In the genomic region with DNA sequence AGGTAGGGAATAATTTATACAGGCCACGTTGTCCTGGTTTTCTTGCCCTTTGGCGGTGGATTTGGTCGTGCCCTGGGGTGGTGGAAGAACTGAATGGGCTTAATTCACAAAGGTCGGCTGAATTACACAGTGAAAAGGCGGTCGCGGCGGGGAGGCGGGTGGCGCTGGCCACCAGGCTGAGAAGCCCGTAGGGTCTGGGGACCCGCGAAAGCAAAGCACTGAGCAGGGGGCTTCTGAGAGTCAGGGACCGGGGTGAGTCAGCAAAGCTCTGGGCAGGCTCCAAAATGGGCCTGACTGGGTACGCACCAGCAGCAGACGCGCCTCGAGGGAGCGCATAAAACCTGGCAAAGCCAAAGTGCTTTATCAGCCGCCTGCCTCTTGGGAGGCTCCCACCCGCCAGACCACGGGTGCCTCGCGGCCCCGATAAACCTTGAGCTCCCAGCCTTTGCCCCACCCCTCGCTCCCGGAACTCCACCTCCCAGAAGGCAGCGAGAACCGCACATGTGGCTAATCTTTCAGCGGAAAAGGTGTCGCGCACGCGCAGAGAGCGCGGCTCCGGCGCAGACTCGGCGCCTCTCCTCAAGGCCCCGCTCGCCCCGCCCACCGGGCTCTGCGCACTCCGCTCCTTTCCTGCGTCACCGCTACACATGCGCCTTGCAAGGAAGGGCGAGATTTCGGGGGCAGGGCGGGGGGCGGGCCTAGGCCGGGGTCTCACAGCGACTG, we compare ENCODE assay signal across 8 cellular contexts. TPM values are rescaled to one million over a fixed set of nuclear protein-coding genes. Genes with fewer than 3 reads are reported as not detected.
DNase-seq lines count a peak whose midpoint lies in the region; ATAC-seq and TF ChIP-seq lines count a peak whose summit lies in the region.

No MANE protein-coding gene starts in this region.

- WGBS in right lobe of liver (ENCODE audit: insufficient coverage, low coverage, low lambda C conversion rate, missing lambda C conversion rate), result under 1% methylated on average over 21 of the region's 55 CpGs

- no peaks in the 10 kb centered on the region for H3K27me3 Mint-ChIP-seq in activated CD4-positive, alpha-beta memory T cell treated with anti-CD3 and anti-CD28 coated beads for 36 hours

- intact Hi-C loops in activated CD4-positive, alpha-beta memory T cell treated with anti-CD3 and anti-CD28 coated beads for 36 hours (cut with micrococcal nuclease), result loop anchor here (1.0 to 2.0 kb wide), 6 partner anchors 11 to 177 kb away; a partner anchor contains a TSS
- intact Hi-C loops in dorsolateral prefrontal cortex (cut with DNase I) (loop anchor here (1.0 to 5.0 kb wide), 7 partner anchors 11 to 112 kb away; a partner anchor contains a TSS), right lobe of liver (cut with DNase I) (no loop called here)

- H3K36me3 Mint-ChIP-seq in activated CD4-positive, alpha-beta memory T cell treated with anti-CD3 and anti-CD28 coated beads for 36 hours, result peaks cover 51% of the 10 kb centered on the region

- CTCF ChIA-PET in activated CD4-positive, alpha-beta memory T cell treated with anti-CD3 and anti-CD28 coated beads for 36 hours (lab: Charles Lee), result interaction anchor here (0.7 to 2.3 kb wide), 4 partner anchors 41 to 177 kb away, joined by 3 to 5 read pairs (median 4); a partner anchor contains a TSS

- H3K4me3 ChIP-seq in dorsolateral prefrontal cortex (peak overlapping the region; percentile 62 to 100 (median 96)), right lobe of liver (peak overlapping the region; percentile 94 to 97 (median 96))

- no peak for TF ChIP-seq POLR2A in right lobe of liver (IDR thresholded peaks at IDR 0.05)

- DNase-seq in CD1c-positive myeloid dendritic cell (ENCODE audit: extremely low spot score), result peak; percentile 100
- peak; percentile 100 for DNase-seq in NCI-H774 (lab: John Stamatoyannopoulos, UW)
- peak; percentile 99 for DNase-seq in activated CD4-positive, alpha-beta memory T cell treated with anti-CD3 and anti-CD28 coated beads for 36 hours
- peak; percentile 97 to 99 (median 98) for DNase-seq in dorsolateral prefrontal cortex
- DNase-seq in right lobe of liver, result peak; percentile 99 to 100 (median 99)
- peak; percentile 99 for DNase-seq in stimulated activated CD4-positive, alpha-beta T cell treated with anti-CD3 and anti-CD28 coated beads, Interleukin-4, amount 100 ng/mL, for 24 hours

- peaks cover 19 to 64% (median 44%) of the 10 kb centered on the region in 4 donors for H3K36me3 ChIP-seq in right lobe of liver

- peak overlapping the region; percentile 92 for H3K27ac Mint-ChIP-seq in activated CD4-positive, alpha-beta memory T cell treated with anti-CD3 and anti-CD28 coated beads for 36 hours

- peaks cover 29% of the 10 kb centered on the region for H3K4me1 Mint-ChIP-seq in activated CD4-positive, alpha-beta memory T cell treated with anti-CD3 and anti-CD28 coated beads for 36 hours (ENCODE audit: low read depth)

- peak overlapping the region; percentile 48 to 96 (median 89) for H3K27ac ChIP-seq in dorsolateral prefrontal cortex
- H3K27ac ChIP-seq in right lobe of liver, result peak overlapping the region; percentile 72 to 88 (median 85)

- peak in 23 of 56 donors; percentile 3 to 46 (median 23) for TF ChIP-seq CTCF in dorsolateral prefrontal cortex (IDR thresholded peaks at IDR 0.05 in 54 of 56, conservative IDR thresholded peaks at IDR 0.05 in 2 of 56; ENCODE audit: low read depth in 1 of 56, partially characterized antibody in 56 of 56)
- TF ChIP-seq CTCF in right lobe of liver (IDR thresholded peaks at IDR 0.05), result no peak

- peaks cover 0 to 15% (median 0%) of the 10 kb centered on the region in 4 donors for H3K4me1 ChIP-seq in right lobe of liver

- peak overlapping the region; percentile 96 for H3K4me3 Mint-ChIP-seq in activated CD4-positive, alpha-beta memory T cell treated with anti-CD3 and anti-CD28 coated beads for 36 hours

- H3K27me3 ChIP-seq in dorsolateral prefrontal cortex, result no peaks in the 10 kb centered on the region
- H3K27me3 ChIP-seq in right lobe of liver, result no peaks in the 10 kb centered on the region

- POLR2A ChIA-PET in activated CD4-positive, alpha-beta memory T cell treated with anti-CD3 and anti-CD28 coated beads for 36 hours (lab: Charles Lee), result interaction anchor here (0.6 to 1.9 kb wide), 5 partner anchors 11 to 150 kb away, joined by 3 to 6 read pairs (median 4); a partner anchor contains a TSS

- no peaks in the 10 kb centered on the region for H3K9me3 Mint-ChIP-seq in activated CD4-positive, alpha-beta memory T cell treated with anti-CD3 and anti-CD28 coated beads for 36 hours

- H3K9me3 ChIP-seq in right lobe of liver, result no peaks in the 10 kb centered on the region

- ATAC-seq in GM19438 (IDR thresholded peaks at IDR 0.05; ENCODE audit: low read depth, unreplicated experiment), result peak; percentile 88
- ATAC-seq in HG03571 (IDR thresholded peaks at IDR 0.05; ENCODE audit: unreplicated experiment), result peak; percentile 88
- peak; percentile 93 to 97 (median 96) for ATAC-seq in right lobe of liver

RNA-seq across cellular contexts. Expression of a gene that starts 0.4 kb away (rescaled TPM):
- 10 to 100 TPM; 41.2 to 48.7 TPM for total RNA-seq in activated CD4-positive, alpha-beta memory T cell treated with anti-CD3 and anti-CD28 coated beads for 36 hours
- total RNA-seq in dorsolateral prefrontal cortex (100 to 1,000 TPM in 54 of 120 experiments, 10 to 100 TPM in 66; 72.1 to 140 (median 98.1) TPM), right lobe of liver (10 to 100 TPM; 33.7 to 40.6 (median 38.5) TPM)

RNA-seq across cellular contexts. Expression of a gene that starts 11.0 kb away (rescaled TPM):
- total RNA-seq in activated CD4-positive, alpha-beta memory T cell treated with anti-CD3 and anti-CD28 coated beads for 36 hours, result 100 to 1,000 TPM; 218 to 221 TPM
- total RNA-seq in dorsolateral prefrontal cortex (100 to 1,000 TPM; 297 to 743 (median 543) TPM), right lobe of liver (100 to 1,000 TPM in 4 of 6 experiments, 10 to 100 TPM in 2; 87.4 to 119 (median 105) TPM)

RNA-seq across cellular contexts. Expression of a gene that starts 30.4 kb away (rescaled TPM):
- total RNA-seq in activated CD4-positive, alpha-beta memory T cell treated with anti-CD3 and anti-CD28 coated beads for 36 hours, result 10 to 100 TPM; 28.5 to 32.4 TPM
- total RNA-seq in dorsolateral prefrontal cortex (10 to 100 TPM; 48.6 to 82.7 (median 65.1) TPM), right lobe of liver (10 to 100 TPM; 18.9 to 28.1 (median 21.8) TPM)

RNA-seq across cellular contexts. Expression of a gene that starts 43.8 kb away (rescaled TPM):
- total RNA-seq in activated CD4-positive, alpha-beta memory T cell treated with anti-CD3 and anti-CD28 coated beads for 36 hours, result not detected
- total RNA-seq in dorsolateral prefrontal cortex, result 100 to 1,000 TPM in 1 of 120 experiments, 10 to 100 TPM in 119; 22.0 to 127 (median 48.6) TPM
- under 1 TPM in 3 of 6 experiments, not detected in 3; 0.21 to 0.59 (median 0.25) TPM for total RNA-seq in right lobe of liver

RNA-seq across cellular contexts. Expression of a gene that starts 50.5 kb away (rescaled TPM):
- 10 to 100 TPM; 49.6 to 51.5 TPM for total RNA-seq in activated CD4-positive, alpha-beta memory T cell treated with anti-CD3 and anti-CD28 coated beads for 36 hours
- 10 to 100 TPM; 35.0 to 63.0 (median 44.9) TPM for total RNA-seq in dorsolateral prefrontal cortex
- total RNA-seq in right lobe of liver, result 10 to 100 TPM; 16.7 to 25.6 (median 20.5) TPM

Comparison
In these comparisons a context has a peak if more than half of its experiments do, and no peak if none do; other contexts are left out.
1. Peak in every context shown above with its lines: DNase-seq, ATAC-seq, H3K4me3 ChIP-seq and H3K27ac ChIP-seq.
2. intact Hi-C loops: an anchor here in activated CD4-positive, alpha-beta memory T cell treated with anti-CD3 and anti-CD28 coated beads for 36 hours (1.0 to 2.0 kb wide) and dorsolateral prefrontal cortex (1.0 to 5.0 kb wide); none called in right lobe of liver.